11 cellular contexts compared by ENCODE assay signal in the genomic region with DNA sequence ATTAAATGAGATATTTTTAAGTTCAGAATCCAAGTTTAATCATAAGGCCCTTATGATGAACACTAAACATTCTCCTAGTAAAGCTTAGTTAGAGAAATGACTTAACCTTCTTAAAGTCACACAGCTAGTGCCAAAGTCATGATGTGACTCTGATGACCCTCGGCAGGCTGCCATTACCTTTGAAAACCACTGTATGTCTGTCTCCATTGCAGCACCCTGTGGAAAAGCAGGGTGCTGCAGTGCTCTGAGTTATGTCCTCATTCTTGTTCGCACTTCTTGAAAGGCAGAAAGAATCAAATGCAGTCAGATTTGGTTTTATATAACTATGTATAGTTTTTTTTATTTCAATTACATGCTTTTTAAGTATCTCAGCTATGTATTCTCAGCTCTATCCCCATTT.
DNase-seq lines count a peak whose midpoint lies in the region; ATAC-seq lines count a peak whose summit lies in the region.
"Had no signal": no experiment of that assay in that cellular context is flagged by ENCODE, and none has a peak within 500 bp of the region (broad histone marks: within the 10 kb centered on the region; RNA-seq: fewer than 3 reads in every experiment).

No MANE protein-coding gene starts in this region.

- H3K36me3 Mint-ChIP-seq in stimulated activated effector memory CD8-positive, alpha-beta T cell treated with anti-CD3 and anti-CD28 coated beads, Interleukin-12 subunit alpha, Interleukin-12 subunit beta, amount 100 ng/mL, for 72 hours, result peaks cover 73% of the 10 kb centered on the region

- H3K9me3 Mint-ChIP-seq in stimulated activated effector memory CD8-positive, alpha-beta T cell treated with anti-CD3 and anti-CD28 coated beads, Interleukin-12 subunit alpha, Interleukin-12 subunit beta, amount 100 ng/mL, for 72 hours, result no peaks in the 10 kb centered on the region

- intact Hi-C loops in Right ventricle myocardium superior (cut with DNase I), result no loop called here
- intact Hi-C loops in right cardiac atrium (cut with DNase I), result no loop called here

- no peak overlapping the region for H3K4me2 ChIP-seq in trophoblast cell (ENCODE audit: low read length)
- H3K4me2 ChIP-seq: KMS-11 had no signal

- no peak overlapping the region for H3K4me3 Mint-ChIP-seq in stimulated activated effector memory CD8-positive, alpha-beta T cell treated with anti-CD3 and anti-CD28 coated beads, Interleukin-12 subunit alpha, Interleukin-12 subunit beta, amount 100 ng/mL, for 72 hours

- no peaks in the 10 kb centered on the region for H3K79me2 ChIP-seq in trophoblast cell (ENCODE audit: control insufficient read depth, insufficient read depth, low read length, poor library complexity)

- H3K9me3 ChIP-seq in right cardiac atrium (ENCODE audit: control insufficient read depth, low read length), result no peaks in the 10 kb centered on the region
- H3K9me3 ChIP-seq in adipocyte (ENCODE audit: control insufficient read depth, low read length), result no peaks in the 10 kb centered on the region
- H3K9me3 ChIP-seq in trophoblast cell (ENCODE audit: insufficient read depth, low read depth, low read length), result no peaks in the 10 kb centered on the region
- H3K9me3 ChIP-seq: heart right ventricle had no signal

- H3K27ac Mint-ChIP-seq in stimulated activated effector memory CD8-positive, alpha-beta T cell treated with anti-CD3 and anti-CD28 coated beads, Interleukin-12 subunit alpha, Interleukin-12 subunit beta, amount 100 ng/mL, for 72 hours, result peak overlapping the region; percentile 65

- no peak overlapping the region for H4K91ac ChIP-seq in trophoblast cell (ENCODE audit: low read depth, low read length)

- no peak overlapping the region for H3K18ac ChIP-seq in trophoblast cell (ENCODE audit: low read length)

- no peaks in the 10 kb centered on the region for H3K36me3 ChIP-seq in adipocyte (ENCODE audit: control insufficient read depth, insufficient read depth, low read length, severe bottlenecking)
- H3K36me3 ChIP-seq in trophoblast cell (ENCODE audit: control insufficient read depth in 1 of 2, insufficient read depth in 2 of 2, low read length in 2 of 2), result peaks cover 2 to 7% of the 10 kb centered on the region in 2 experiments

- H3K27me3 ChIP-seq in right cardiac atrium (ENCODE audit: control insufficient read depth, insufficient read depth) (no peaks in the 10 kb centered on the region), adipocyte (replicated peaks; ENCODE audit: control insufficient read depth, insufficient read depth, low read length) (no peaks in the 10 kb centered on the region), trophoblast cell (ENCODE audit: insufficient read depth, low read length) (no peaks in the 10 kb centered on the region)
- H3K27me3 ChIP-seq: heart right ventricle had no signal

- H2AK5ac ChIP-seq in trophoblast cell (ENCODE audit: low read length), result no peak overlapping the region

- H2BK5ac ChIP-seq in trophoblast cell (ENCODE audit: low read depth, low read length, poor library complexity), result no peak overlapping the region

- no peak overlapping the region for H4K12ac ChIP-seq in trophoblast cell (ENCODE audit: low read depth, low read length)

- H3K9ac ChIP-seq in adipocyte (ENCODE audit: low read length), result no peak overlapping the region
- no peak overlapping the region for H3K9ac ChIP-seq in trophoblast cell (ENCODE audit: low read length)
- H3K9ac ChIP-seq: KMS-11 had no signal

- WGBS in right cardiac atrium, result 96% methylated on average over 2 of the region's 2 CpGs
- WGBS in trophoblast cell (ENCODE audit: extremely low coverage, insufficient coverage, insufficient read length), result no CpG with 5 or more reads among the region's 2 CpGs

- ATAC-seq in Right ventricle myocardium superior (ENCODE audit: poor library complexity) (peak; percentile 45), right cardiac atrium (no peak), HG03442 (IDR thresholded peaks at IDR 0.05; ENCODE audit: unreplicated experiment) (peak; percentile 36)
- peak; percentile 67 for ATAC-seq in stimulated activated effector memory CD8-positive, alpha-beta T cell treated with anti-CD3 and anti-CD28 coated beads, Interleukin-12 subunit alpha, Interleukin-12 subunit beta, amount 100 ng/mL, for 72 hours

- no peaks in the 10 kb centered on the region for H3K4me1 ChIP-seq in right cardiac atrium (ENCODE audit: control insufficient read depth, insufficient read depth, low read length)
- no peaks in the 10 kb centered on the region for H3K4me1 ChIP-seq in adipocyte (ENCODE audit: control insufficient read depth, insufficient read depth, low read length)
- H3K4me1 ChIP-seq in trophoblast cell (ENCODE audit: control insufficient read depth in 1 of 2, insufficient read depth in 2 of 2, low read length in 2 of 2), result peaks cover 0 to 2% of the 10 kb centered on the region in 2 experiments

- peaks cover 8% of the 10 kb centered on the region for H3K4me1 Mint-ChIP-seq in stimulated activated effector memory CD8-positive, alpha-beta T cell treated with anti-CD3 and anti-CD28 coated beads, Interleukin-12 subunit alpha, Interleukin-12 subunit beta, amount 100 ng/mL, for 72 hours

- no peak overlapping the region for H2BK120ac ChIP-seq in trophoblast cell (ENCODE audit: insufficient read depth, low read length, poor library complexity)

- H3K4ac ChIP-seq in trophoblast cell (ENCODE audit: low read depth, low read length), result no peak overlapping the region

- H4K8ac ChIP-seq in trophoblast cell (ENCODE audit: low read depth, low read length), result no peak overlapping the region

- H3K27ac ChIP-seq in right cardiac atrium (ENCODE audit: low read length) (no peak overlapping the region), trophoblast cell (ENCODE audit: low read depth, low read length) (no peak overlapping the region)
- H3K27ac ChIP-seq: heart right ventricle, KMS-11 had no signal

- no peak overlapping the region for H2BK12ac ChIP-seq in trophoblast cell (ENCODE audit: low read length)

- no peak overlapping the region for H3K14ac ChIP-seq in trophoblast cell (ENCODE audit: low read length)

- DNase-seq in Right ventricle myocardium superior (no peak), right cardiac atrium (no peak), adipocyte (ENCODE audit: low read depth) (peak; percentile 26), COLO668 (lab: John Stamatoyannopoulos, UW; ENCODE audit: unreplicated experiment) (no peak), NCI-H1694 treated with DMSO at 0.1 percent for 48 hours (lab: John Stamatoyannopoulos, UW) (no peak), trophoblast cell (no peak)
- DNase-seq in stimulated activated effector memory CD8-positive, alpha-beta T cell treated with anti-CD3 and anti-CD28 coated beads, Interleukin-12 subunit alpha, Interleukin-12 subunit beta, amount 100 ng/mL, for 72 hours (ENCODE audit: low spot score in 2 of 2), result no peak
- DNase-seq: activated T-cell treated with anti-CD3 and anti-CD28 coated beads for 4 hours, heart right ventricle had no signal

- H2AFZ ChIP-seq in trophoblast cell (ENCODE audit: insufficient read depth, low read length, poor library complexity), result no peak overlapping the region

- H3K4me3 ChIP-seq in right cardiac atrium (ENCODE audit: low read length), result no peak overlapping the region
- no peak overlapping the region for H3K4me3 ChIP-seq in adipocyte (ENCODE audit: low read length)
- H3K4me3 ChIP-seq in trophoblast cell (ENCODE audit: low read depth, low read length), result no peak overlapping the region
- H3K4me3 ChIP-seq: heart right ventricle had no signal

- no peaks in the 10 kb centered on the region for H3K79me1 ChIP-seq in trophoblast cell (ENCODE audit: low read length)

- no peak overlapping the region for H3K23ac ChIP-seq in trophoblast cell (ENCODE audit: low read length)

Comparison
In these comparisons a context has a peak if more than half of its experiments do, and no peak if none do; other contexts are left out.
1. ATAC-seq: peak in Right ventricle myocardium superior (single experiment), HG03442 (single experiment) and stimulated activated effector memory CD8-positive, alpha-beta T cell treated with anti-CD3 and anti-CD28 coated beads, Interleukin-12 subunit alpha, Interleukin-12 subunit beta, amount 100 ng/mL, for 72 hours (single experiment); none in right cardiac atrium (0 of 2).